14 cellular contexts compared by ENCODE assay signal in the genomic region with DNA sequence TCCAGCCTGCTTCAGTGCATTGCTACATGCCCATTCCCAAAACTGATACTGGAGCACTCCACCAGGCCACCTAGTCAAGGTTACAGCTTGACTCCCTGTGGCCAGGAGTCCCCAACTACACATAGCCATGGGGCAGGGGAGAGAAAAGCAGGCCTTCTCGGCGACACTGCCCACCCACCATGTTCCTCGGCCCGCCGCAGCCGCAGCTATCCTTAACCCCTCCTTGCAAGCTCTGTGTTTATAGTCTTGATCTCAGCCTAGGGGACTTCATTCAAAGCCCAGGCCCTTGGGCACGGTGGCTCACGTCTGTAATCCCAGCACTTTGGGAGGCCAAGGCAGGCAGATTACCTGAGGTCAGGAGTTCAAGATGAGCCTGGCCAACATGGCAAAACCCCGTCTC. TPM values are rescaled to one million over a fixed set of nuclear protein-coding genes. Genes with fewer than 3 reads are reported as not detected.
DNase-seq lines count a peak whose midpoint lies in the region; ATAC-seq and TF ChIP-seq lines count a peak whose summit lies in the region.
"Had no signal": no experiment of that assay in that cellular context is flagged by ENCODE, and none has a peak within 500 bp of the region (broad histone marks: within the 10 kb centered on the region; RNA-seq: fewer than 3 reads in every experiment).

No MANE protein-coding gene starts in this region.

- CTCF ChIA-PET in Panc1 (lab: Charles Lee) = interaction anchor here (0.6 kb wide), 2 partner anchors 60 to 123 kb away, joined by 5 to 9 read pairs; no protein-coding TSS in a partner anchor

- peak overlapping the region; percentile 76 for H3K27ac Mint-ChIP-seq in osteocyte (ENCODE audit: unreplicated experiment)

- H3K27ac ChIP-seq in Panc1 (ENCODE audit: low read length) (peak overlapping the region; percentile 40), ascending aorta (peak overlapping the region; percentile 86 to 94), vagina (peak overlapping the region; percentile 31)
- H3K27ac ChIP-seq: BLaER1 had no signal

- H3K4me3 Mint-ChIP-seq in osteocyte (ENCODE audit: unreplicated experiment) = no peak overlapping the region
- H3K4me3 Mint-ChIP-seq: CD8-positive, alpha-beta memory T cell had no signal

- no peaks in the 10 kb centered on the region for H3K9me3 ChIP-seq in Panc1 (ENCODE audit: control insufficient read depth, insufficient read depth, low read depth, low read length)
- H3K9me3 ChIP-seq in ascending aorta = no peaks in the 10 kb centered on the region
- no peaks in the 10 kb centered on the region for H3K9me3 ChIP-seq in vagina
- H3K9me3 ChIP-seq: BLaER1, Caco-2 had no signal

- H3K4me1 ChIP-seq in Panc1 (ENCODE audit: control insufficient read depth, insufficient read depth, low read length) (peaks cover 27% of the 10 kb centered on the region), ascending aorta (peaks cover 11 to 42% of the 10 kb centered on the region in 2 donors), vagina (peaks cover 19% of the 10 kb centered on the region)

- TF ChIP-seq CTCF in Panc1 (IDR thresholded peaks at IDR 0.05) (no peak), ascending aorta (IDR thresholded peaks at IDR 0.05) (no peak), osteocyte (IDR thresholded peaks at IDR 0.05) (no peak), vagina (IDR thresholded peaks at IDR 0.05) (no peak)

- intact Hi-C loops in Panc1 (cut with micrococcal nuclease; ENCODE audit: unreplicated experiment) (no loop called here), ascending aorta (cut with DNase I) (loop anchor here (2.0 to 5.0 kb wide), 2 partner anchors 13 to 102 kb away; no protein-coding TSS in a partner anchor), vagina (cut with DNase I) (no loop called here)

- no peak for ATAC-seq in Panc1
- no peak for ATAC-seq in HG03469 (IDR thresholded peaks at IDR 0.05; ENCODE audit: unreplicated experiment)
- no peak for ATAC-seq in GM21737 (IDR thresholded peaks at IDR 0.05; ENCODE audit: unreplicated experiment)
- ATAC-seq: HCT116 had no signal

- POLR2A ChIA-PET in Panc1 (lab: Charles Lee) = no interaction called here

- no peak for TF ChIP-seq POLR2A in vagina (IDR thresholded peaks at IDR 0.05)

- in situ Hi-C loops in Panc1 (cut with HindIII; ENCODE audit: low pct_unique_long_range_greater_than_20kb, low sequenced_read_pairs) = loop anchor here (25.0 kb wide), 1 partner anchor 177 kb away; no protein-coding TSS in a partner anchor

- H3K36me3 ChIP-seq in Panc1 (ENCODE audit: control insufficient read depth, insufficient read depth, low read length) (no peaks in the 10 kb centered on the region), ascending aorta (no peaks in the 10 kb centered on the region), vagina (no peaks in the 10 kb centered on the region)
- H3K36me3 ChIP-seq: BLaER1 had no signal

- H3K27me3 ChIP-seq in Panc1 (ENCODE audit: control insufficient read depth, insufficient read depth, low read length) (no peaks in the 10 kb centered on the region), ascending aorta (no peaks in the 10 kb centered on the region), vagina (no peaks in the 10 kb centered on the region)
- H3K27me3 ChIP-seq: BLaER1 had no signal

- H3K9me3 Mint-ChIP-seq in osteocyte (ENCODE audit: unreplicated experiment) = no peaks in the 10 kb centered on the region
- H3K9me3 Mint-ChIP-seq: CD8-positive, alpha-beta memory T cell had no signal

- H3K4me3 ChIP-seq in Panc1 (ENCODE audit: low read depth in 2 of 2, low read length in 2 of 2) = no peak overlapping the region
- H3K4me3 ChIP-seq in ascending aorta = no peak overlapping the region
- H3K4me3 ChIP-seq in vagina = no peak overlapping the region
- H3K4me3 ChIP-seq: BLaER1 had no signal

- peaks cover 79% of the 10 kb centered on the region for H3K4me1 Mint-ChIP-seq in osteocyte (ENCODE audit: unreplicated experiment)
- H3K4me1 Mint-ChIP-seq: CD8-positive, alpha-beta memory T cell had no signal

- no peaks in the 10 kb centered on the region for H3K36me3 Mint-ChIP-seq in osteocyte (ENCODE audit: unreplicated experiment)
- H3K36me3 Mint-ChIP-seq: CD8-positive, alpha-beta memory T cell had no signal

- DNase-seq in Panc1 (ENCODE audit: low read depth, low spot score) (no peak), ascending aorta (ENCODE audit: low spot score in 2 of 2) (no peak), osteocyte (ENCODE audit: extremely low spot score, unreplicated experiment) (no peak), vagina (ENCODE audit: extremely low spot score in 2 of 2) (no peak)
- DNase-seq in stimulated activated naive CD4-positive, alpha-beta T cell (lab: John Stamatoyannopoulos, UW) = no peak
- DNase-seq: Caco-2; CD8-positive, alpha-beta memory T cell; DND-41; GDM1 had no signal

- no peaks in the 10 kb centered on the region for H3K27me3 Mint-ChIP-seq in osteocyte (ENCODE audit: unreplicated experiment)

- BruUV-seq in Panc1 (replicated peaks; lab: Mats Ljungman, UMichigan) = no TSS peak

RNA-seq across cellular contexts. Expression of gene FAM50B, which starts 39.2 kb away (rescaled TPM):
- not detected for total RNA-seq in Panc1 (2021; ENCODE audit: unreplicated experiment)
- polyA plus RNA-seq in Panc1 (2012; ENCODE audit: insufficient read length) = not detected
- total RNA-seq in ascending aorta = 8.1 TPM
- total RNA-seq in osteocyte = 0.37 and 0.70 TPM in 2 replicates
- 4.9 TPM for total RNA-seq in vagina
- total RNA-seq: Caco-2, HT1080 had no signal

RNA-seq across cellular contexts. Expression of gene PXDC1, which starts 58.5 kb away (rescaled TPM):
- total RNA-seq in Panc1 (2021; ENCODE audit: unreplicated experiment) (36.2 TPM), ascending aorta (310 TPM), osteocyte (129 and 131 TPM in 2 replicates), vagina (75.9 TPM)
- 29.3 TPM for polyA plus RNA-seq in Panc1 (2012; ENCODE audit: insufficient read length)
- polyA plus RNA-seq: CD8-positive, alpha-beta memory T cell had no signal

Comparison
In these comparisons a context has a peak if more than half of its experiments do, and no peak if none do; other contexts are left out.
1. H3K27ac ChIP-seq: peak in every context shown above with its lines; median percentile 90 in ascending aorta; 40 in Panc1; 31 in vagina.